In genomic region chr5:124645396-124645795, GRCh38 we compare ENCODE assay signal across 1 cellular context.
TF ChIP-seq lines count a peak whose summit lies in the region.

No MANE protein-coding gene starts in this region.

TF ChIP-seq in H1, 55 proteins besides CTCF, POLR2A, EP300 and RAD21 (continued from another document):
- TF ChIP-seq NANOG (IDR thresholded peaks at IDR 0.05; ENCODE audit: insufficient read depth, low read depth, low read length, poor library complexity, severe bottlenecking) (no peak), CREB1 (IDR thresholded peaks at IDR 0.05) (no peak)
